ENCODE assay signal across 17 cellular contexts in the genomic region with DNA sequence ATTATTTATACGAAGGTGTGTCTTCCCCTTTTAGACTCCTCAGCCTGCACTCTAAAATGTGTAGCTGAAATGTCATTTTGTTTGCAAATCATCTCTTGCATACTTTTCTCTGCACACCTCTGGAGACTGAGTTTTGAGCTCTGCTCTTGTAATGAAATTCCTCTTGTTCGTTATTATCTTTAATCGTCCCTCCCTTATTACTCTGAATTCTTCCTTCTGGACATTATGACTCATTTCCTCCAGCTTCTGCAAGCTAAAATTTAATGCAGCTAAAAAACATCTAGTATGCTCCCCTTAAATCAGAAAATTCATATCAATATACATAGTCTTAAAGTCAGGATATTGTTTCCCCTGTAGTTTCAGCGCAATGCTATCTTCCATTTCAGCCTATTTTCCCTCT. TPM values are rescaled to one million over a fixed set of nuclear protein-coding genes. Genes with fewer than 3 reads are reported as not detected.
"Had no signal": no experiment of that assay in that cellular context is flagged by ENCODE, and none has a peak within 500 bp of the region (broad histone marks: within the 10 kb centered on the region; RNA-seq: fewer than 3 reads in every experiment).

No MANE protein-coding gene starts in this region.

- H3K36me3 Mint-ChIP-seq: memory B cell had no signal

- H3K4me1 ChIP-seq: ascending aorta, heart right ventricle, testis had no signal

- DNase-seq: activated CD8-positive, alpha-beta memory T cell treated with anti-CD3 and anti-CD28 coated beads, Interleukin-2, amount 50 U/mL, for 4 hours; activated CD8-positive, alpha-beta T cell treated with anti-CD3 and anti-CD28 coated beads for 36 hours; heart right ventricle; kidney; left ventricle myocardium inferior; sigmoid colon; stimulated activated CD4-positive, alpha-beta T cell treated with anti-CD3 and anti-CD28 coated beads, Interleukin-12 subunit alpha, Interleukin-12 subunit beta, amount 100 ng/mL, for 4 hours; stimulated activated CD4-positive, alpha-beta T cell treated with anti-CD3 and anti-CD28 coated beads, Interleukin-4, amount 100 ng/mL, for 24 hours; testis had no signal

- H3K4me3 ChIP-seq: ascending aorta, heart right ventricle, left ventricle myocardium inferior, sigmoid colon, testis had no signal

- H3K27ac Mint-ChIP-seq: activated CD8-positive, alpha-beta T cell treated with anti-CD3 and anti-CD28 coated beads for 36 hours; memory B cell; nephron; stimulated activated naive CD8-positive, alpha-beta T cell treated with anti-CD3 and anti-CD28 coated beads, Interleukin-15, Interleukin-2, amounts not matched to agents 100 ng/mL and 50 ng/mL, for 24 hours had no signal

- H3K9me3 Mint-ChIP-seq: activated CD8-positive, alpha-beta T cell treated with anti-CD3 and anti-CD28 coated beads for 36 hours; nephron had no signal

- H3K27me3 ChIP-seq: ascending aorta, testis had no signal

- H3K4me3 Mint-ChIP-seq: activated CD8-positive, alpha-beta T cell treated with anti-CD3 and anti-CD28 coated beads for 36 hours; memory B cell; nephron; stimulated activated naive CD8-positive, alpha-beta T cell treated with anti-CD3 and anti-CD28 coated beads, Interleukin-15, Interleukin-2, amounts not matched to agents 100 ng/mL and 50 ng/mL, for 24 hours had no signal

- H3K36me3 ChIP-seq: ascending aorta, cardiac muscle cell, heart right ventricle, left ventricle myocardium inferior, sigmoid colon had no signal

- H3K9me3 ChIP-seq: ascending aorta, heart right ventricle, left ventricle myocardium inferior, sigmoid colon, testis had no signal

- H3K4me1 Mint-ChIP-seq: memory B cell, nephron had no signal

- H3K27ac ChIP-seq: ascending aorta, cardiac muscle cell, heart right ventricle, left ventricle myocardium inferior, sigmoid colon, testis, VCaP had no signal

- ATAC-seq: activated CD8-positive, alpha-beta T cell treated with anti-CD3 and anti-CD28 coated beads for 36 hours; heart right ventricle had no signal

RNA-seq across cellular contexts. Expression of gene ISL1, which starts 13.5 kb away (rescaled TPM):
- total RNA-seq: activated CD8-positive, alpha-beta T cell treated with anti-CD3 and anti-CD28 coated beads for 36 hours; ascending aorta; heart right ventricle; kidney; left ventricle myocardium inferior; osteoblast; pulmonary artery endothelial cell had no signal
- polyA plus RNA-seq: heart right ventricle had no signal
